ENCODE assay signal across 1 cellular context in genomic region chr15:90873488-90873997, GRCh38.
TF ChIP-seq lines count a peak whose summit lies in the region.

No MANE protein-coding gene starts in this region.

TF ChIP-seq in HCT116, 20 proteins besides CTCF, POLR2A, EP300 and RAD21 (continued from another document):
- TF ChIP-seq, protein P1, sequence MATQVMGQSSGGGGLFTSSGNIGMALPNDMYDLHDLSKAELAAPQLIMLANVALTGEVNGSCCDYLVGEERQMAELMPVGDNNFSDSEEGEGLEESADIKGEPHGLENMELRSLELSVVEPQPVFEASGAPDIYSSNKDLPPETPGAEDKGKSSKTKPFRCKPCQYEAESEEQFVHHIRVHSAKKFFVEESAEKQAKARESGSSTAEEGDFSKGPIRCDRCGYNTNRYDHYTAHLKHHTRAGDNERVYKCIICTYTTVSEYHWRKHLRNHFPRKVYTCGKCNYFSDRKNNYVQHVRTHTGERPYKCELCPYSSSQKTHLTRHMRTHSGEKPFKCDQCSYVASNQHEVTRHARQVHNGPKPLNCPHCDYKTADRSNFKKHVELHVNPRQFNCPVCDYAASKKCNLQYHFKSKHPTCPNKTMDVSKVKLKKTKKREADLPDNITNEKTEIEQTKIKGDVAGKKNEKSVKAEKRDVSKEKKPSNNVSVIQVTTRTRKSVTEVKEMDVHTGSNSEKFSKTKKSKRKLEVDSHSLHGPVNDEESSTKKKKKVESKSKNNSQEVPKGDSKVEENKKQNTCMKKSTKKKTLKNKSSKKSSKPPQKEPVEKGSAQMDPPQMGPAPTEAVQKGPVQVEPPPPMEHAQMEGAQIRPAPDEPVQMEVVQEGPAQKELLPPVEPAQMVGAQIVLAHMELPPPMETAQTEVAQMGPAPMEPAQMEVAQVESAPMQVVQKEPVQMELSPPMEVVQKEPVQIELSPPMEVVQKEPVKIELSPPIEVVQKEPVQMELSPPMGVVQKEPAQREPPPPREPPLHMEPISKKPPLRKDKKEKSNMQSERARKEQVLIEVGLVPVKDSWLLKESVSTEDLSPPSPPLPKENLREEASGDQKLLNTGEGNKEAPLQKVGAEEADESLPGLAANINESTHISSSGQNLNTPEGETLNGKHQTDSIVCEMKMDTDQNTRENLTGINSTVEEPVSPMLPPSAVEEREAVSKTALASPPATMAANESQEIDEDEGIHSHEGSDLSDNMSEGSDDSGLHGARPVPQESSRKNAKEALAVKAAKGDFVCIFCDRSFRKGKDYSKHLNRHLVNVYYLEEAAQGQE (IDR thresholded peaks at IDR 0.05; ENCODE audit: low read depth) = no peak
- no peak for TF ChIP-seq SIN3A (IDR thresholded peaks at IDR 0.05; ENCODE audit: low read depth)
- TF ChIP-seq ZBTB33 (IDR thresholded peaks at IDR 0.05; ENCODE audit: extremely low read depth, insufficient replicate concordance, low read length) = no peak
- TF ChIP-seq ELF1 (IDR thresholded peaks at IDR 0.05; ENCODE audit: borderline replicate concordance, low read depth) = no peak
- TF ChIP-seq TCF7L2 (IDR thresholded peaks at IDR 0.05; ENCODE audit: borderline replicate concordance, extremely low read depth, insufficient read depth, insufficient read length) = no peak
- no peak for TF ChIP-seq CEBPB (IDR thresholded peaks at IDR 0.05; ENCODE audit: low read depth)
- no peak for TF ChIP-seq ATF3 (IDR thresholded peaks at IDR 0.05)
- TF ChIP-seq, protein P2, sequence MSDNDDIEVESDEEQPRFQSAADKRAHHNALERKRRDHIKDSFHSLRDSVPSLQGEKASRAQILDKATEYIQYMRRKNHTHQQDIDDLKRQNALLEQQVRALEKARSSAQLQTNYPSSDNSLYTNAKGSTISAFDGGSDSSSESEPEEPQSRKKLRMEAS (IDR thresholded peaks at IDR 0.05) = no peak
TF ChIP-seq in HCT116: peak in this region for 0.
